In the genomic region with DNA sequence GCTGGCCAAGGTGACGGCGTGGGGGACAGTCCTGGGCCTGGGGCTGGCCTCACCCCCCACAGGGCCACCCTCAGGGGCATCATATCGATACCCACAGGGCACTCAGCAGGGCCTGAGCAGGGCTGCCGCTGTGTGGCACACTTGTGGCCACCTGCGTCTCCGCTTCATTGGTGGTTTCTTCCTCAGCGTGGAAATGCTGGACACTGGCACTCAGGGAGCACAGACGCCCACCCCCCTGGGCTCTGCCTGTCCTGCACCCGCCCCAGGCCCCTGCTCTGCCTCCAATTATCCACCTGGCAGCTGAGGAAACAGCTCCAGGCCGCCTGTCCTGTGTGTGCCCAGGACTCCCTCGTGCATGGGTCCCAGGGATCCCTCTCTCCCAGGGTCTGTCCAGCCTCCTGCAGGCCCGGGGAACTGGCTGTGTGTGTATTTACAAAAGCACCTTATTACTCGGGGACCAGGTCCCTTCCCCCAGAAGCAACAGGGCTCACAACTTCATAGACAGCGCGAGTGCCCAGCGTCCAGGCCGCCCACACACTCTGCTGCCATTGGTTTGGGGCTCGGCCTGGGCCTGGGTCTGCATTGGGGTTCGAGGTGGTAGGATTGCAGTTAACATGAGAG, we compare ENCODE assay signal across 18 cellular contexts. TPM values are rescaled to one million over a fixed set of nuclear protein-coding genes. Genes with fewer than 3 reads are reported as not detected.
DNase-seq lines count a peak whose midpoint lies in the region; ATAC-seq and TF ChIP-seq lines count a peak whose summit lies in the region.
"Had no signal": no experiment of that assay in that cellular context is flagged by ENCODE, and none has a peak within 500 bp of the region (broad histone marks: within the 10 kb centered on the region; RNA-seq: fewer than 3 reads in every experiment).

No MANE protein-coding gene starts in this region.

- H3K36me3 ChIP-seq in stomach, result no peaks in the 10 kb centered on the region
- H3K36me3 ChIP-seq: breast epithelium had no signal

- peaks cover 17% of the 10 kb centered on the region for H3K27me3 Mint-ChIP-seq in activated T-cell treated with anti-CD3 and anti-CD28 coated beads, Interleukin-2, amount 50 U/mL, for 72 hours (ENCODE audit: low read depth)
- H3K27me3 Mint-ChIP-seq in activated naive CD8-positive, alpha-beta T cell treated with anti-CD3 and anti-CD28 coated beads, Interleukin-2, amount 50 U/mL, for 24 hours, result no peaks in the 10 kb centered on the region
- H3K27me3 Mint-ChIP-seq in endothelial cell (ENCODE audit: unreplicated experiment), result peaks cover 5% of the 10 kb centered on the region

- H3K27ac Mint-ChIP-seq in activated T-cell treated with anti-CD3 and anti-CD28 coated beads, Interleukin-2, amount 50 U/mL, for 72 hours, result no peak overlapping the region
- H3K27ac Mint-ChIP-seq in activated naive CD8-positive, alpha-beta T cell treated with anti-CD3 and anti-CD28 coated beads, Interleukin-2, amount 50 U/mL, for 24 hours, result no peak overlapping the region
- H3K27ac Mint-ChIP-seq in endothelial cell (ENCODE audit: unreplicated experiment), result no peak overlapping the region
- H3K27ac Mint-ChIP-seq: activated T-helper 17 cell treated with anti-CD3 and anti-CD28 coated beads, Interleukin-2, amount 50 U/mL, for 72 hours; H9 had no signal

- no peak for TF ChIP-seq EP300 in stomach (IDR thresholded peaks at IDR 0.05)

- H3K4me3 ChIP-seq in lower leg skin (ENCODE audit: low read depth, poor library complexity, severe bottlenecking) (no peak overlapping the region), stomach (no peak overlapping the region)
- H3K4me3 ChIP-seq: breast epithelium had no signal

- 68 to 93% methylated on average over 4 to 12 of the region's 19 CpGs for WGBS in lower leg skin, 2 donors
- WGBS in stomach, 5 donors, result 81 to 88% (median 86%) methylated on average over 9 to 19 of the region's 19 CpGs

- H3K9me3 ChIP-seq in stomach, result no peaks in the 10 kb centered on the region
- H3K9me3 ChIP-seq: breast epithelium had no signal

- no peak for ATAC-seq in activated T-cell treated with anti-CD3 and anti-CD28 coated beads, Interleukin-2, amount 50 U/mL, for 72 hours (replicated peaks in 1 of 2)
- no peak for ATAC-seq in activated naive CD8-positive, alpha-beta T cell treated with anti-CD3 and anti-CD28 coated beads, Interleukin-2, amount 50 U/mL, for 24 hours
- ATAC-seq in HG02623 (IDR thresholded peaks at IDR 0.05; ENCODE audit: unreplicated experiment), result no peak
- ATAC-seq: activated T-helper 17 cell treated with anti-CD3 and anti-CD28 coated beads, Interleukin-2, amount 50 U/mL, for 72 hours had no signal

- no peaks in the 10 kb centered on the region for H3K9me3 Mint-ChIP-seq in activated T-cell treated with anti-CD3 and anti-CD28 coated beads, Interleukin-2, amount 50 U/mL, for 72 hours
- H3K9me3 Mint-ChIP-seq in activated naive CD8-positive, alpha-beta T cell treated with anti-CD3 and anti-CD28 coated beads, Interleukin-2, amount 50 U/mL, for 24 hours, result no peaks in the 10 kb centered on the region
- H3K9me3 Mint-ChIP-seq in endothelial cell (ENCODE audit: unreplicated experiment), result no peaks in the 10 kb centered on the region
- H3K9me3 Mint-ChIP-seq: activated T-helper 17 cell treated with anti-CD3 and anti-CD28 coated beads, Interleukin-2, amount 50 U/mL, for 72 hours; H9 had no signal

- peaks cover 11 to 37% (median 30%) of the 10 kb centered on the region in 4 donors for H3K4me1 ChIP-seq in stomach

- no peak overlapping the region for H3K4me3 Mint-ChIP-seq in activated T-cell treated with anti-CD3 and anti-CD28 coated beads, Interleukin-2, amount 50 U/mL, for 72 hours
- no peak overlapping the region for H3K4me3 Mint-ChIP-seq in activated naive CD8-positive, alpha-beta T cell treated with anti-CD3 and anti-CD28 coated beads, Interleukin-2, amount 50 U/mL, for 24 hours
- H3K4me3 Mint-ChIP-seq in endothelial cell (ENCODE audit: unreplicated experiment), result no peak overlapping the region
- H3K4me3 Mint-ChIP-seq: activated T-helper 17 cell treated with anti-CD3 and anti-CD28 coated beads, Interleukin-2, amount 50 U/mL, for 72 hours; H9 had no signal

- DNase-seq in activated T-cell treated with anti-CD3 and anti-CD28 coated beads, Interleukin-2, amount 50 U/mL, for 48 hours, result peak; percentile 11 to 13
- DNase-seq in activated T-cell treated with anti-CD3 and anti-CD28 coated beads, Interleukin-2, amount 50 U/mL, for 72 hours, result no peak
- peak; percentile 0 for DNase-seq in activated naive CD8-positive, alpha-beta T cell treated with anti-CD3 and anti-CD28 coated beads, Interleukin-2, amount 50 U/mL, for 24 hours
- DNase-seq in lower leg skin (ENCODE audit: low spot score in 2 of 2), result peak; percentile 9 to 75
- DNase-seq in stomach, result peak; percentile 11
- DNase-seq in endothelial cell (ENCODE audit: low spot score), result no peak
- no peak for DNase-seq in caudate nucleus (lab: John Stamatoyannopoulos, UW)
- DNase-seq: activated CD4-positive, CD25-positive, alpha-beta regulatory T cell; DMS153; KG1; NCI-H226 had no signal

- intact Hi-C loops in lower leg skin (cut with DNase I; ENCODE audit: low total_unique reads), result no loop called here
- intact Hi-C loops in stomach (cut with DNase I; ENCODE audit: low total_unique reads), result no loop called here

- no peak for TF ChIP-seq CTCF in lower leg skin (IDR thresholded peaks at IDR 0.05)
- no peak for TF ChIP-seq CTCF in stomach (IDR thresholded peaks at IDR 0.05)
- no peak for TF ChIP-seq CTCF in endothelial cell (IDR thresholded peaks at IDR 0.05; ENCODE audit: unreplicated experiment)

- H3K27me3 ChIP-seq in stomach, result peaks cover 0 to 32% (median 25%) of the 10 kb centered on the region in 3 donors

- H3K36me3 Mint-ChIP-seq in activated T-cell treated with anti-CD3 and anti-CD28 coated beads, Interleukin-2, amount 50 U/mL, for 72 hours (ENCODE audit: insufficient read depth in 2 of 2), result no peaks in the 10 kb centered on the region
- no peaks in the 10 kb centered on the region for H3K36me3 Mint-ChIP-seq in activated naive CD8-positive, alpha-beta T cell treated with anti-CD3 and anti-CD28 coated beads, Interleukin-2, amount 50 U/mL, for 24 hours (ENCODE audit: low read depth)
- H3K36me3 Mint-ChIP-seq in endothelial cell (ENCODE audit: low read depth, unreplicated experiment), result no peaks in the 10 kb centered on the region

- TF ChIP-seq POLR2A in lower leg skin (IDR thresholded peaks at IDR 0.05) (no peak), stomach (IDR thresholded peaks at IDR 0.05) (no peak)

- H3K27ac ChIP-seq in stomach (no peak overlapping the region), caudate nucleus (ENCODE audit: low read depth, low read length) (no peak overlapping the region)
- H3K27ac ChIP-seq: breast epithelium had no signal

- no peaks in the 10 kb centered on the region for H3K4me1 Mint-ChIP-seq in activated T-cell treated with anti-CD3 and anti-CD28 coated beads, Interleukin-2, amount 50 U/mL, for 72 hours (ENCODE audit: low read depth)
- H3K4me1 Mint-ChIP-seq in activated naive CD8-positive, alpha-beta T cell treated with anti-CD3 and anti-CD28 coated beads, Interleukin-2, amount 50 U/mL, for 24 hours, result no peaks in the 10 kb centered on the region
- no peaks in the 10 kb centered on the region for H3K4me1 Mint-ChIP-seq in endothelial cell (ENCODE audit: unreplicated experiment)
- H3K4me1 Mint-ChIP-seq: activated T-helper 17 cell treated with anti-CD3 and anti-CD28 coated beads, Interleukin-2, amount 50 U/mL, for 72 hours had no signal

RNA-seq across cellular contexts. Expression of gene CROCC2, which starts 13.1 kb away (rescaled TPM):
- not detected for total RNA-seq in activated T-cell treated with anti-CD3 and anti-CD28 coated beads, Interleukin-2, amount 50 U/mL, for 72 hours
- total RNA-seq in lower leg skin, result under 1 TPM in 1 of 4 donors, not detected in 3; 0.10 TPM
- total RNA-seq in stomach, result 1 to 10 TPM in 1 of 5 donors, not detected in 4; 4.9 TPM
- polyA plus RNA-seq in stomach, result under 1 TPM in 1 of 3 donors, not detected in 2; 0.03 TPM
- not detected for total RNA-seq in endothelial cell (ENCODE audit: unreplicated experiment)
- total RNA-seq: activated T-helper 17 cell treated with anti-CD3 and anti-CD28 coated beads, Interleukin-2, amount 50 U/mL, for 72 hours; endothelial cell of umbilical vein; H9; OCI-LY7 had no signal
- polyA plus RNA-seq: AG04450, endothelial cell of umbilical vein had no signal

RNA-seq across cellular contexts. Expression of gene MAB21L4, which starts 23.3 kb away (rescaled TPM):
- not detected for total RNA-seq in activated T-cell treated with anti-CD3 and anti-CD28 coated beads, Interleukin-2, amount 50 U/mL, for 72 hours
- total RNA-seq in lower leg skin, result 100 to 1,000 TPM in 1 of 4 donors, 10 to 100 TPM in 3; 41.3 to 121 (median 69.1) TPM
- 1 to 10 TPM in 1 of 5 donors, under 1 TPM in 2, not detected in 2; 0.45 to 4.9 (median 0.55) TPM for total RNA-seq in stomach
- polyA plus RNA-seq in stomach, result 10 to 100 TPM in 1 of 3 donors, 1 to 10 TPM in 2; 6.0 to 48.9 (median 9.1) TPM
- total RNA-seq in endothelial cell (ENCODE audit: unreplicated experiment), result not detected
- total RNA-seq: activated T-helper 17 cell treated with anti-CD3 and anti-CD28 coated beads, Interleukin-2, amount 50 U/mL, for 72 hours; endothelial cell of umbilical vein; OCI-LY7 had no signal
- polyA plus RNA-seq: AG04450, endothelial cell of umbilical vein had no signal

RNA-seq across cellular contexts. Expression of gene AGXT, which starts 50.6 kb away (rescaled TPM):
- total RNA-seq in activated T-cell treated with anti-CD3 and anti-CD28 coated beads, Interleukin-2, amount 50 U/mL, for 72 hours, result not detected
- not detected for total RNA-seq in lower leg skin
- total RNA-seq in stomach, result not detected
- not detected for polyA plus RNA-seq in stomach
- not detected for total RNA-seq in endothelial cell (ENCODE audit: unreplicated experiment)
- total RNA-seq: activated T-helper 17 cell treated with anti-CD3 and anti-CD28 coated beads, Interleukin-2, amount 50 U/mL, for 72 hours; endothelial cell of umbilical vein; H9; OCI-LY7 had no signal
- polyA plus RNA-seq: AG04450, endothelial cell of umbilical vein had no signal

Comparison
In these comparisons a context has a peak if more than half of its experiments do, and no peak if none do; other contexts are left out.
1. DNase-seq: peak in activated T-cell treated with anti-CD3 and anti-CD28 coated beads, Interleukin-2, amount 50 U/mL, for 48 hours (2 of 2), activated naive CD8-positive, alpha-beta T cell treated with anti-CD3 and anti-CD28 coated beads, Interleukin-2, amount 50 U/mL, for 24 hours (single experiment), lower leg skin (2 of 2) and stomach (single experiment); none in activated T-cell treated with anti-CD3 and anti-CD28 coated beads, Interleukin-2, amount 50 U/mL, for 72 hours (0 of 2), endothelial cell (single experiment) and caudate nucleus (0 of 61).
2. RNA of gene MAB21L4, which starts 23.3 kb away (total RNA-seq): 41.3 to 121 TPM in lower leg skin; 0.45 to 4.9 TPM in stomach, not detected in endothelial cell (single experiment) and not detected in activated T-cell treated with anti-CD3 and anti-CD28 coated beads, Interleukin-2, amount 50 U/mL, for 72 hours; every median in the first group is over 4 times any median in the second.